Comparison of ENCODE assay signal across 33 cellular contexts in genomic region chr16:77132051-77132618, GRCh38.
"Had no signal": no experiment of that assay in that cellular context is flagged by ENCODE, and none has a peak within 500 bp of the region (broad histone marks: within the 10 kb centered on the region; RNA-seq: fewer than 3 reads in every experiment).

No MANE protein-coding gene starts in this region.

- H3K36me3 ChIP-seq: adrenal gland, ascending aorta, brain microvascular endothelial cell, breast epithelium, cardiac muscle cell had no signal

- DNase-seq: activated effector memory CD4-positive, alpha-beta T cell treated with anti-CD3 and anti-CD28 coated beads, Interleukin-2, amount 50 U/mL, for 16 hours; activated effector memory CD4-positive, alpha-beta T cell treated with Interleukin-2 at 50 U/mL for 16 hours; activated gamma-delta T cell; activated gamma-delta T cell treated with Interleukin-2 at 50 U/mL for 16 hours; activated naive CD4-positive, alpha-beta T cell; activated naive CD4-positive, alpha-beta T cell treated with anti-CD3 and anti-CD28 coated beads for 36 hours; activated naive CD4-positive, alpha-beta T cell treated with anti-CD3 and anti-CD28 coated beads, Interleukin-2, amount 10 ng/mL, durations not matched to agents 7 days and 5 days; activated naive CD4-positive, alpha-beta T cell treated with anti-CD3 and anti-CD28 coated beads, Interleukin-2, amount 50 U/mL, for 16 hours; activated naive CD4-positive, alpha-beta T cell treated with Interleukin-2 at 50 U/mL for 16 hours; activated naive CD8-positive, alpha-beta T cell treated with anti-CD3 and anti-CD28 coated beads for 36 hours; activated naive CD8-positive, alpha-beta T cell treated with anti-CD3 and anti-CD28 coated beads, Interleukin-2, amount 10 ng/mL, durations not matched to agents 7 days and 5 days; activated naive CD8-positive, alpha-beta T cell treated with anti-CD3 and anti-CD28 coated beads, Interleukin-2, amount 50 U/mL, for 24 hours; activated T-cell treated with anti-CD3 and anti-CD28 coated beads, Interleukin-2, amount 50 U/mL, for 4 hours; activated T-cell treated with anti-CD3 and anti-CD28 coated beads, Interleukin-2, amount 50 U/mL, for 48 hours; activated T-cell treated with anti-CD3 and anti-CD28 coated beads, Interleukin-2, amount 50 U/mL, for 72 hours; adrenal gland; amniotic stem cell; amygdala; anterior cingulate cortex; aorta; body of pancreas; brain microvascular endothelial cell; caudate nucleus; central memory CD4-positive, alpha-beta T cell; cerebellar nuclear complex had no signal

- H3K4me1 ChIP-seq: adrenal gland, ascending aorta, body of pancreas, breast epithelium had no signal

- H3K27ac ChIP-seq: adrenal gland, ascending aorta, body of pancreas, brain microvascular endothelial cell, breast epithelium had no signal

- H3K4me3 ChIP-seq: adrenal gland, ascending aorta, body of pancreas, breast epithelium, cardiac muscle cell had no signal

- FAIRE-seq: astrocyte, bronchial epithelial cell, colon had no signal

- ATAC-seq: activated naive CD4-positive, alpha-beta T cell treated with anti-CD3 and anti-CD28 coated beads, Interleukin-2, amount 50 U/mL, for 72 hours; activated naive CD8-positive, alpha-beta T cell treated with anti-CD3 and anti-CD28 coated beads, Interleukin-2, amount 50 U/mL, for 24 hours; activated T-cell treated with anti-CD3 and anti-CD28 coated beads, Interleukin-2, amount 50 U/mL, for 4 hours; activated T-cell treated with anti-CD3 and anti-CD28 coated beads, Interleukin-2, amount 50 U/mL, for 72 hours; activated T-helper 17 cell treated with anti-CD3 and anti-CD28 coated beads, Interleukin-2, amount 50 U/mL, for 72 hours; body of pancreas had no signal

- H3K9me3 ChIP-seq: adrenal gland, ascending aorta, body of pancreas, breast epithelium had no signal

- H3K27me3 ChIP-seq: adrenal gland, ascending aorta, body of pancreas, brain microvascular endothelial cell, breast epithelium, cardiac muscle cell had no signal
